Comparison of ENCODE assay signal across 18 cellular contexts in the genomic region with DNA sequence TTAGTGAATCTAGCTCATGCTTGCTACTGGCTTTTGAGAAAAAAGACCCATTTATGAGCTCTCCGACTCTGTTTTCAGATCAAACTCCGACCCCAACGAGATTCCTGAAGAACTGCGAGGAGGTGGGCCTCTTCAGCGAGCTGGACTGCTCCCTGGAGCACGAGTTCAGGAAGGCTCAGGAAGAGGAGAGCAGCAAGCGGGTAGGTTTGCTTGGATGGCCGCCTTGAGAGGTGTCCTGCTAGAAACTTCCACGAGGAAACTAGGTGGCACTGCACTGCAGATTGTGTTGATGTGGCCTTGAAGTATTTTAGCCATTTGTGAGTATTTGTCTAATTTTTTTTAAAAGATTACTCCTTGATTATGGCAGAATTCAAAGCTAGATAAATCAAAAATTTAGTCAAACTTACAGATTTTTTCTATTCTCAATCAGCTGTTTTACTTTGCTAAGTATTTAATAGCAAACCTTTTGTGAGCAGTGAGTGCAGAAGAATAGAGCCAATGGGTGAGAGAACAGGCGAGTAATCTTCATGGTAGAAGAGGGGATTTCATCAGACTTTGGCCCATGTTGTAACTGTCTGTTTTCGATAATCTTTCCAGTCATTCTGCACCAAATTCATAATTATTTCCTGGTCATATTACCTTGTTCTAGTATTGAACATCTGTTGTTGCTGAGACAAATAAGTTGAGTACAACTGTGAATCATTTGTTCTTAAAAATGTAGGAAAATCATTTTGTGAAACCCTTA.
"Had no signal": no experiment of that assay in that cellular context is flagged by ENCODE, and none has a peak within 500 bp of the region (broad histone marks: within the 10 kb centered on the region; RNA-seq: fewer than 3 reads in every experiment).

No MANE protein-coding gene starts in this region.

- H3K4me2 ChIP-seq: hepatocyte had no signal

- H3K9me3 ChIP-seq: left lung, right atrium auricular region had no signal

- H3K4me3 Mint-ChIP-seq: activated B cell treated with CpG ODN at 0.5 μM for 24 hours; activated CD4-positive, alpha-beta T cell treated with anti-CD3 and anti-CD28 coated beads, Interleukin-2, amount 10 ng/mL, durations not matched to agents 24 days and 14 days; activated naive CD8-positive, alpha-beta T cell; central memory CD8-positive, alpha-beta T cell; natural killer cell treated with Interleukin-12 subunit alpha and Interleukin-12 subunit beta and Interleukin-15 and Interleukin-18, amount 100 ng/mL, for 72 hours; T-helper 17 cell had no signal

- H3K4me1 Mint-ChIP-seq: activated CD4-positive, alpha-beta T cell treated with anti-CD3 and anti-CD28 coated beads, Interleukin-2, amount 10 ng/mL, durations not matched to agents 24 days and 14 days; central memory CD8-positive, alpha-beta T cell; T-helper 17 cell had no signal

- H3K36me3 Mint-ChIP-seq: activated naive CD8-positive, alpha-beta T cell; natural killer cell treated with Interleukin-12 subunit alpha and Interleukin-12 subunit beta and Interleukin-15 and Interleukin-18, amount 100 ng/mL, for 72 hours had no signal

- H3K9me3 Mint-ChIP-seq: activated B cell treated with CpG ODN at 0.5 μM for 24 hours; activated CD4-positive, alpha-beta T cell treated with anti-CD3 and anti-CD28 coated beads, Interleukin-2, amount 10 ng/mL, durations not matched to agents 24 days and 14 days; central memory CD8-positive, alpha-beta T cell; natural killer cell treated with Interleukin-12 subunit alpha and Interleukin-12 subunit beta and Interleukin-15 and Interleukin-18, amount 100 ng/mL, for 72 hours had no signal

- H3K27me3 ChIP-seq: brain microvascular endothelial cell, hepatocyte, left lung, right atrium auricular region had no signal

- H3K27ac Mint-ChIP-seq: activated B cell treated with CpG ODN at 0.5 μM for 24 hours; activated CD4-positive, alpha-beta T cell treated with anti-CD3 and anti-CD28 coated beads, Interleukin-2, amount 10 ng/mL, durations not matched to agents 24 days and 14 days; activated naive CD8-positive, alpha-beta T cell; natural killer cell treated with Interleukin-12 subunit alpha and Interleukin-12 subunit beta and Interleukin-15 and Interleukin-18, amount 100 ng/mL, for 72 hours; progenitor cell of endocrine pancreas; T-helper 17 cell had no signal

- ATAC-seq: left lung; natural killer cell treated with Interleukin-12 subunit alpha and Interleukin-12 subunit beta and Interleukin-15 and Interleukin-18, amount 100 ng/mL, for 72 hours; T-helper 17 cell had no signal

- H3K4me3 ChIP-seq: coronary artery, hepatocyte, left lung, right atrium auricular region had no signal

- DNase-seq: activated B cell treated with CpG ODN at 0.5 μM for 24 hours; activated CD4-positive, alpha-beta T cell treated with anti-CD3 and anti-CD28 coated beads, Interleukin-2, amount 10 ng/mL, durations not matched to agents 24 days and 14 days; activated CD8-positive, alpha-beta memory T cell treated with anti-CD3 and anti-CD28 coated beads, Interleukin-2, amount 50 U/mL, for 48 hours; activated gamma-delta T cell treated with Interleukin-2 at 50 U/mL for 16 hours; amygdala; brain microvascular endothelial cell; effector CD8-positive, alpha-beta T cell; left lung; mammary epithelial cell; nucleus accumbens; T-helper 17 cell had no signal

- H3K36me3 ChIP-seq: brain microvascular endothelial cell, left lung, right atrium auricular region had no signal

- H3K27me3 Mint-ChIP-seq: activated B cell treated with CpG ODN at 0.5 μM for 24 hours had no signal

- H3K79me2 ChIP-seq: hepatocyte had no signal

- H3K27ac ChIP-seq: brain microvascular endothelial cell, coronary artery, hepatocyte, left lung, right atrium auricular region had no signal

- H3K4me1 ChIP-seq: right atrium auricular region had no signal

- H2AFZ ChIP-seq: hepatocyte had no signal
